1 cellular context compared by ENCODE assay signal in the genomic region with DNA sequence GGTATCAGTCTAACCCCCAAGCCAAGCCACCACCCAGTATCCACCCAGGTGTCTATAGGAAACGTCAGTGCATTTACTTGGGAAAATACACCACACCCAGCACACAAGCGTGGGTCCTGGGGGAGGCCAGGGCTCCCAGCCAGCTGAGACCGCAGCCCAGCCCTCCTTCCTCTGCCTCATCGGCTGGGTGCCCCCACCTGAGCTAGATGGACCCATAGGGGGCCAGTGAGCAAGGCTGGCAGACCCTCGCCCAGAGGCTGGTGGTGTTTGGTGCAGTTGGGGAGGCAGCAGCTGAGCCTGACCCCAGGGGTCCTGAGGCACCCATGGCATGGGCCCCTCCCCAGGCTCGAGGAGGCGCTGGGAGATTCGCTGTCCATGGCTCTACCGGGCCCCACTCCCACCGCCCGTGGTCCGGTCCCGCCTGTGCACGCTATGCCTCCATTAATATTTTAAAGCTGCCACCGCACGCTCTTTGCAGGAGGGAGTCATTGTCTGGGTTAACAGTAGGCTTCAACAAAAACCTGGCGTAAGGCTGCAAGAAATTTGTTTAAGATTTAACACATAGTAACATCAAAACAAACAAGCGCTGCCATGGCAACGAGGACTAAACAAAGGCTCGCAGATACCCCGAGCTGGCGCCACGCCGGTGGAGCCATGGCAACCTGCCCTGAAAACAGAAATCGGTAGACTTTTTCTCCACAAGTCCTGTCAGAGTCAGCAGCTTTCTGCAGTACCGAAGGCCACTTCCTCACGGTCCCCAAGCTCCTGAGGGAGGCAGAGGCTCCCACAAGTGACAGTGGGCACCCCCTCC.
TF ChIP-seq lines count a peak whose summit lies in the region.

No MANE protein-coding gene starts in this region.

TF ChIP-seq in H1, 55 proteins besides CTCF, POLR2A, EP300 and RAD21:
- no peak for TF ChIP-seq KDM4A (IDR thresholded peaks at IDR 0.05; ENCODE audit: low read depth, low read length, severe bottlenecking)
- TF ChIP-seq SIN3A (conservative IDR thresholded peaks at IDR 0.05 in 1 of 2, IDR thresholded peaks at IDR 0.05 in 1 of 2; ENCODE audit: low read depth in 1 of 2, low read length in 2 of 2): peak in 1 of 2 experiments; percentile 62; a peak in 1 of 4 replicates
- TF ChIP-seq BRCA1 (IDR thresholded peaks at IDR 0.05; ENCODE audit: low read depth, low read length): no peak
- 0 out of 2 replicates have a peak, but pooled peaks have one; percentile 19 for TF ChIP-seq YY1 (IDR thresholded peaks at IDR 0.05; ENCODE audit: low read depth, low read length)
- no peak for TF ChIP-seq EGR1 (IDR thresholded peaks at IDR 0.05; ENCODE audit: borderline replicate concordance, low read depth, low read length)
- no peak for TF ChIP-seq MAFK (IDR thresholded peaks at IDR 0.05; ENCODE audit: low read depth, low read length)
- no peak for TF ChIP-seq GTF2F1 (IDR thresholded peaks at IDR 0.05; ENCODE audit: borderline replicate concordance, low read depth, low read length)
- no peak for TF ChIP-seq ZNF274 (IDR thresholded peaks at IDR 0.05; ENCODE audit: borderline replicate concordance, extremely low read depth, low read length)
- TF ChIP-seq CREB1 (IDR thresholded peaks at IDR 0.05): no peak
- TF ChIP-seq, protein P1, sequence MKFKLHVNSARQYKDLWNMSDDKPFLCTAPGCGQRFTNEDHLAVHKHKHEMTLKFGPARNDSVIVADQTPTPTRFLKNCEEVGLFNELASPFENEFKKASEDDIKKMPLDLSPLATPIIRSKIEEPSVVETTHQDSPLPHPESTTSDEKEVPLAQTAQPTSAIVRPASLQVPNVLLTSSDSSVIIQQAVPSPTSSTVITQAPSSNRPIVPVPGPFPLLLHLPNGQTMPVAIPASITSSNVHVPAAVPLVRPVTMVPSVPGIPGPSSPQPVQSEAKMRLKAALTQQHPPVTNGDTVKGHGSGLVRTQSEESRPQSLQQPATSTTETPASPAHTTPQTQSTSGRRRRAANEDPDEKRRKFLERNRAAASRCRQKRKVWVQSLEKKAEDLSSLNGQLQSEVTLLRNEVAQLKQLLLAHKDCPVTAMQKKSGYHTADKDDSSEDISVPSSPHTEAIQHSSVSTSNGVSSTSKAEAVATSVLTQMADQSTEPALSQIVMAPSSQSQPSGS (IDR thresholded peaks at IDR 0.05; ENCODE audit: low read length): no peak
- no peak for TF ChIP-seq CHD2 (IDR thresholded peaks at IDR 0.05; ENCODE audit: low read length)
- peak; percentile 48 for TF ChIP-seq ASH2L (IDR thresholded peaks at IDR 0.05; ENCODE audit: low read length)
- no peak for TF ChIP-seq JUN (IDR thresholded peaks at IDR 0.05; ENCODE audit: low read depth, low read length)
- no peak for TF ChIP-seq BACH1 (IDR thresholded peaks at IDR 0.05; ENCODE audit: low read length)
- TF ChIP-seq FOSL1 (IDR thresholded peaks at IDR 0.05; ENCODE audit: insufficient read depth, low read depth, low read length): no peak
- 0 out of 2 replicates have a peak, but pooled peaks have one; percentile 27 for TF ChIP-seq TAF1 (IDR thresholded peaks at IDR 0.05; ENCODE audit: low read depth, low read length)
- TF ChIP-seq SIX5 (IDR thresholded peaks at IDR 0.05; ENCODE audit: low read depth, low read length): no peak
- TF ChIP-seq SP4 (IDR thresholded peaks at IDR 0.05; ENCODE audit: low read length): no peak; the same call in 1 of the 2 replicates
- TF ChIP-seq CBX8 (IDR thresholded peaks at IDR 0.05; ENCODE audit: borderline replicate concordance, low read depth, low read length): no peak
- no peak for TF ChIP-seq TEAD4 (IDR thresholded peaks at IDR 0.05; ENCODE audit: low read depth, low read length)
- no peak for TF ChIP-seq CBX5 (IDR thresholded peaks at IDR 0.05; ENCODE audit: low read depth, low read length)
- TF ChIP-seq, protein P2, sequence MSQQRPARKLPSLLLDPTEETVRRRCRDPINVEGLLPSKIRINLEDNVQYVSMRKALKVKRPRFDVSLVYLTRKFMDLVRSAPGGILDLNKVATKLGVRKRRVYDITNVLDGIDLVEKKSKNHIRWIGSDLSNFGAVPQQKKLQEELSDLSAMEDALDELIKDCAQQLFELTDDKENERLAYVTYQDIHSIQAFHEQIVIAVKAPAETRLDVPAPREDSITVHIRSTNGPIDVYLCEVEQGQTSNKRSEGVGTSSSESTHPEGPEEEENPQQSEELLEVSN (IDR thresholded peaks at IDR 0.05): no peak
- no peak for TF ChIP-seq SAP30 (IDR thresholded peaks at IDR 0.05; ENCODE audit: insufficient read depth, insufficient replicate concordance, low read length)
- TF ChIP-seq, protein P3, sequence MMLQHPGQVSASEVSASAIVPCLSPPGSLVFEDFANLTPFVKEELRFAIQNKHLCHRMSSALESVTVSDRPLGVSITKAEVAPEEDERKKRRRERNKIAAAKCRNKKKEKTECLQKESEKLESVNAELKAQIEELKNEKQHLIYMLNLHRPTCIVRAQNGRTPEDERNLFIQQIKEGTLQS (IDR thresholded peaks at IDR 0.05; ENCODE audit: insufficient read depth, low read depth, low read length): no peak
- no peak for TF ChIP-seq HDAC2 (IDR thresholded peaks at IDR 0.05; ENCODE audit: borderline replicate concordance in 1 of 2, low read depth in 2 of 2, low read length in 2 of 2)
- TF ChIP-seq SUZ12 (IDR thresholded peaks at IDR 0.05; ENCODE audit: low read length): no peak
- TF ChIP-seq POLR2AphosphoS5 (IDR thresholded peaks at IDR 0.05; ENCODE audit: low read depth, low read length): no peak; the same call in 1 of the 2 replicates
- TF ChIP-seq RXRA (IDR thresholded peaks at IDR 0.05; ENCODE audit: insufficient read depth, low read depth, low read length): no peak
- no peak for TF ChIP-seq CEBPB (IDR thresholded peaks at IDR 0.05; ENCODE audit: low read depth, low read length)
- TF ChIP-seq HDAC6 (IDR thresholded peaks at IDR 0.05; ENCODE audit: low read depth, low read length): no peak
- TF ChIP-seq RBBP5 (IDR thresholded peaks at IDR 0.05; ENCODE audit: borderline replicate concordance, low read depth, low read length): no peak
- no peak for TF ChIP-seq CTBP2 (IDR thresholded peaks at IDR 0.05; ENCODE audit: borderline replicate concordance, insufficient read depth, insufficient read length, low read length)
- peak; percentile 89 for TF ChIP-seq SP1 (IDR thresholded peaks at IDR 0.05; ENCODE audit: low read depth, low read length)
- TF ChIP-seq TBP (IDR thresholded peaks at IDR 0.05; ENCODE audit: low read depth, low read length): no peak
- TF ChIP-seq KDM1A (IDR thresholded peaks at IDR 0.05; ENCODE audit: borderline replicate concordance, low read length): no peak
- TF ChIP-seq, protein P4, sequence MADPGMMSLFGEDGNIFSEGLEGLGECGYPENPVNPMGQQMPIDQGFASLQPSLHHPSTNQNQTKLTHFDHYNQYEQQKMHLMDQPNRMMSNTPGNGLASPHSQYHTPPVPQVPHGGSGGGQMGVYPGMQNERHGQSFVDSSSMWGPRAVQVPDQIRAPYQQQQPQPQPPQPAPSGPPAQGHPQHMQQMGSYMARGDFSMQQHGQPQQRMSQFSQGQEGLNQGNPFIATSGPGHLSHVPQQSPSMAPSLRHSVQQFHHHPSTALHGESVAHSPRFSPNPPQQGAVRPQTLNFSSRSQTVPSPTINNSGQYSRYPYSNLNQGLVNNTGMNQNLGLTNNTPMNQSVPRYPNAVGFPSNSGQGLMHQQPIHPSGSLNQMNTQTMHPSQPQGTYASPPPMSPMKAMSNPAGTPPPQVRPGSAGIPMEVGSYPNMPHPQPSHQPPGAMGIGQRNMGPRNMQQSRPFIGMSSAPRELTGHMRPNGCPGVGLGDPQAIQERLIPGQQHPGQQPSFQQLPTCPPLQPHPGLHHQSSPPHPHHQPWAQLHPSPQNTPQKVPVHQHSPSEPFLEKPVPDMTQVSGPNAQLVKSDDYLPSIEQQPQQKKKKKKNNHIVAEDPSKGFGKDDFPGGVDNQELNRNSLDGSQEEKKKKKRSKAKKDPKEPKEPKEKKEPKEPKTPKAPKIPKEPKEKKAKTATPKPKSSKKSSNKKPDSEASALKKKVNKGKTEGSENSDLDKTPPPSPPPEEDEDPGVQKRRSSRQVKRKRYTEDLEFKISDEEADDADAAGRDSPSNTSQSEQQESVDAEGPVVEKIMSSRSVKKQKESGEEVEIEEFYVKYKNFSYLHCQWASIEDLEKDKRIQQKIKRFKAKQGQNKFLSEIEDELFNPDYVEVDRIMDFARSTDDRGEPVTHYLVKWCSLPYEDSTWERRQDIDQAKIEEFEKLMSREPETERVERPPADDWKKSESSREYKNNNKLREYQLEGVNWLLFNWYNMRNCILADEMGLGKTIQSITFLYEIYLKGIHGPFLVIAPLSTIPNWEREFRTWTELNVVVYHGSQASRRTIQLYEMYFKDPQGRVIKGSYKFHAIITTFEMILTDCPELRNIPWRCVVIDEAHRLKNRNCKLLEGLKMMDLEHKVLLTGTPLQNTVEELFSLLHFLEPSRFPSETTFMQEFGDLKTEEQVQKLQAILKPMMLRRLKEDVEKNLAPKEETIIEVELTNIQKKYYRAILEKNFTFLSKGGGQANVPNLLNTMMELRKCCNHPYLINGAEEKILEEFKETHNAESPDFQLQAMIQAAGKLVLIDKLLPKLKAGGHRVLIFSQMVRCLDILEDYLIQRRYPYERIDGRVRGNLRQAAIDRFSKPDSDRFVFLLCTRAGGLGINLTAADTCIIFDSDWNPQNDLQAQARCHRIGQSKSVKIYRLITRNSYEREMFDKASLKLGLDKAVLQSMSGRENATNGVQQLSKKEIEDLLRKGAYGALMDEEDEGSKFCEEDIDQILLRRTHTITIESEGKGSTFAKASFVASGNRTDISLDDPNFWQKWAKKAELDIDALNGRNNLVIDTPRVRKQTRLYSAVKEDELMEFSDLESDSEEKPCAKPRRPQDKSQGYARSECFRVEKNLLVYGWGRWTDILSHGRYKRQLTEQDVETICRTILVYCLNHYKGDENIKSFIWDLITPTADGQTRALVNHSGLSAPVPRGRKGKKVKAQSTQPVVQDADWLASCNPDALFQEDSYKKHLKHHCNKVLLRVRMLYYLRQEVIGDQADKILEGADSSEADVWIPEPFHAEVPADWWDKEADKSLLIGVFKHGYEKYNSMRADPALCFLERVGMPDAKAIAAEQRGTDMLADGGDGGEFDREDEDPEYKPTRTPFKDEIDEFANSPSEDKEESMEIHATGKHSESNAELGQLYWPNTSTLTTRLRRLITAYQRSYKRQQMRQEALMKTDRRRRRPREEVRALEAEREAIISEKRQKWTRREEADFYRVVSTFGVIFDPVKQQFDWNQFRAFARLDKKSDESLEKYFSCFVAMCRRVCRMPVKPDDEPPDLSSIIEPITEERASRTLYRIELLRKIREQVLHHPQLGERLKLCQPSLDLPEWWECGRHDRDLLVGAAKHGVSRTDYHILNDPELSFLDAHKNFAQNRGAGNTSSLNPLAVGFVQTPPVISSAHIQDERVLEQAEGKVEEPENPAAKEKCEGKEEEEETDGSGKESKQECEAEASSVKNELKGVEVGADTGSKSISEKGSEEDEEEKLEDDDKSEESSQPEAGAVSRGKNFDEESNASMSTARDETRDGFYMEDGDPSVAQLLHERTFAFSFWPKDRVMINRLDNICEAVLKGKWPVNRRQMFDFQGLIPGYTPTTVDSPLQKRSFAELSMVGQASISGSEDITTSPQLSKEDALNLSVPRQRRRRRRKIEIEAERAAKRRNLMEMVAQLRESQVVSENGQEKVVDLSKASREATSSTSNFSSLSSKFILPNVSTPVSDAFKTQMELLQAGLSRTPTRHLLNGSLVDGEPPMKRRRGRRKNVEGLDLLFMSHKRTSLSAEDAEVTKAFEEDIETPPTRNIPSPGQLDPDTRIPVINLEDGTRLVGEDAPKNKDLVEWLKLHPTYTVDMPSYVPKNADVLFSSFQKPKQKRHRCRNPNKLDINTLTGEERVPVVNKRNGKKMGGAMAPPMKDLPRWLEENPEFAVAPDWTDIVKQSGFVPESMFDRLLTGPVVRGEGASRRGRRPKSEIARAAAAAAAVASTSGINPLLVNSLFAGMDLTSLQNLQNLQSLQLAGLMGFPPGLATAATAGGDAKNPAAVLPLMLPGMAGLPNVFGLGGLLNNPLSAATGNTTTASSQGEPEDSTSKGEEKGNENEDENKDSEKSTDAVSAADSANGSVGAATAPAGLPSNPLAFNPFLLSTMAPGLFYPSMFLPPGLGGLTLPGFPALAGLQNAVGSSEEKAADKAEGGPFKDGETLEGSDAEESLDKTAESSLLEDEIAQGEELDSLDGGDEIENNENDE (IDR thresholded peaks at IDR 0.05; ENCODE audit: insufficient replicate concordance, low read length): no peak
- no peak for TF ChIP-seq KDM5A (IDR thresholded peaks at IDR 0.05; ENCODE audit: low read length)
- no peak for TF ChIP-seq CHD1 (IDR thresholded peaks at IDR 0.05; ENCODE audit: low read depth, low read length)
- TF ChIP-seq BCL11A (IDR thresholded peaks at IDR 0.05; ENCODE audit: low read depth in 2 of 2, low read length in 2 of 2): no peak
- 0 out of 2 replicates have a peak, but pooled peaks have one; percentile 60 for TF ChIP-seq TCF12 (IDR thresholded peaks at IDR 0.05; ENCODE audit: low read depth, low read length)
- no peak for TF ChIP-seq RFX5 (IDR thresholded peaks at IDR 0.05; ENCODE audit: borderline replicate concordance, low read depth, low read length)
- TF ChIP-seq PHF8 (conservative IDR thresholded peaks at IDR 0.05; ENCODE audit: low read depth, low read length): no peak
- TF ChIP-seq EZH2 (IDR thresholded peaks at IDR 0.05; ENCODE audit: low read depth, low read length, severe bottlenecking): no peak
- TF ChIP-seq RNF2 (IDR thresholded peaks at IDR 0.05; ENCODE audit: borderline replicate concordance, low read depth, low read length, missing control alignments, poor library complexity, severe bottlenecking): no peak
- peak; percentile 12; the same call in 1 of the 2 replicates for TF ChIP-seq SRF (IDR thresholded peaks at IDR 0.05; ENCODE audit: low read depth, low read length)
- TF ChIP-seq, protein P5, sequence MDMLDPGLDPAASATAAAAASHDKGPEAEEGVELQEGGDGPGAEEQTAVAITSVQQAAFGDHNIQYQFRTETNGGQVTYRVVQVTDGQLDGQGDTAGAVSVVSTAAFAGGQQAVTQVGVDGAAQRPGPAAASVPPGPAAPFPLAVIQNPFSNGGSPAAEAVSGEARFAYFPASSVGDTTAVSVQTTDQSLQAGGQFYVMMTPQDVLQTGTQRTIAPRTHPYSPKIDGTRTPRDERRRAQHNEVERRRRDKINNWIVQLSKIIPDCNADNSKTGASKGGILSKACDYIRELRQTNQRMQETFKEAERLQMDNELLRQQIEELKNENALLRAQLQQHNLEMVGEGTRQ (IDR thresholded peaks at IDR 0.05; ENCODE audit: low read length): no peak
- TF ChIP-seq, protein P6, sequence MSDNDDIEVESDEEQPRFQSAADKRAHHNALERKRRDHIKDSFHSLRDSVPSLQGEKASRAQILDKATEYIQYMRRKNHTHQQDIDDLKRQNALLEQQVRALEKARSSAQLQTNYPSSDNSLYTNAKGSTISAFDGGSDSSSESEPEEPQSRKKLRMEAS (IDR thresholded peaks at IDR 0.05): no peak
- TF ChIP-seq SIRT6 (IDR thresholded peaks at IDR 0.05; ENCODE audit: low read length): no peak
- no peak for TF ChIP-seq POU5F1 (IDR thresholded peaks at IDR 0.05; ENCODE audit: low read depth, low read length)
- TF ChIP-seq TAF7 (optimal IDR thresholded peaks at IDR 0.05; ENCODE audit: borderline replicate concordance, low read depth, low read length): no peak
- TF ChIP-seq JUND (IDR thresholded peaks at IDR 0.05; ENCODE audit: low read length): no peak
- TF ChIP-seq GABPA (IDR thresholded peaks at IDR 0.05; ENCODE audit: borderline replicate concordance, insufficient read depth, low read length): no peak
- no peak for TF ChIP-seq SP2 (IDR thresholded peaks at IDR 0.05; ENCODE audit: low read length)
- TF ChIP-seq NANOG (IDR thresholded peaks at IDR 0.05; ENCODE audit: insufficient read depth, low read depth, low read length, poor library complexity, severe bottlenecking): no peak
- TF ChIP-seq NRF1 (IDR thresholded peaks at IDR 0.05; ENCODE audit: low read depth, low read length): no peak
